In genomic region chr6:28982476-28983266, GRCh38 we compare ENCODE assay signal across 8 cellular contexts. TPM values are rescaled to one million over a fixed set of nuclear protein-coding genes. Genes with fewer than 3 reads are reported as not detected.
DNase-seq lines count a peak whose midpoint lies in the region; ATAC-seq and TF ChIP-seq lines count a peak whose summit lies in the region.

No MANE protein-coding gene starts in this region.

- peak; percentile 17 for ATAC-seq in HG03565 (IDR thresholded peaks at IDR 0.05; ENCODE audit: unreplicated experiment)

- peak overlapping the region; percentile 30 for H3K27ac ChIP-seq in SJCRH30

- H3K9me3 ChIP-seq in SJCRH30 (replicated peaks), result no peaks in the 10 kb centered on the region

- H3K4me3 Mint-ChIP-seq in Calu3 (ENCODE audit: low read depth, unreplicated experiment) (peak overlapping the region; percentile 68), type B pancreatic cell (peak overlapping the region; percentile 92)

- intact Hi-C loops in Calu3 (cut with micrococcal nuclease; ENCODE audit: unreplicated experiment) (loop anchor here (1.0 to 10.0 kb wide), 2 partner anchors 58 to 143 kb away; partner anchors contain the start of gene TRIM27), posterior vena cava (cut with DNase I) (loop anchor here in 1 of 2 donors (5.0 kb wide), 1 partner anchor 40 kb away; no protein-coding TSS in a partner anchor)

- CTCF ChIA-PET in Calu3 (lab: Charles Lee), result interaction anchor here (1.0 to 1.9 kb wide), 4 partner anchors 34 to 119 kb away, joined by 3 to 7 read pairs (median 4); no protein-coding TSS in a partner anchor

- H3K27ac Mint-ChIP-seq in Calu3 (ENCODE audit: unreplicated experiment) (peak overlapping the region; percentile 60), type B pancreatic cell (peak overlapping the region; percentile 94)

- TF ChIP-seq CTCF in Calu3 (IDR thresholded peaks at IDR 0.05; ENCODE audit: unreplicated experiment), result peak; percentile 27
- TF ChIP-seq CTCF in type B pancreatic cell (conservative IDR thresholded peaks at IDR 0.05), result peak; percentile 53
- TF ChIP-seq CTCF in GM13976 (IDR thresholded peaks at IDR 0.05; ENCODE audit: borderline replicate concordance, control extremely low read depth, extremely low read depth, insufficient read depth, missing control alignments), result no peak

- H3K36me3 Mint-ChIP-seq in Calu3 (ENCODE audit: insufficient read depth, unreplicated experiment) (peaks cover 58% of the 10 kb centered on the region), type B pancreatic cell (peaks cover 14% of the 10 kb centered on the region)

- no peaks in the 10 kb centered on the region for H3K27me3 ChIP-seq in SJCRH30

- no TSS peak for BruUV-seq in Calu3 (replicated peaks; lab: Mats Ljungman, UMichigan)

- no peaks in the 10 kb centered on the region for H3K4me1 ChIP-seq in SJCRH30

- H3K36me3 ChIP-seq in SJCRH30, result no peaks in the 10 kb centered on the region

- in situ Hi-C loops in GM13976 (cut with MboI; ENCODE audit: low sequenced_read_pairs, unreplicated experiment), result no loop called here

- H3K9me3 Mint-ChIP-seq in Calu3 (ENCODE audit: low read depth, unreplicated experiment), result no peaks in the 10 kb centered on the region
- peaks cover 11% of the 10 kb centered on the region for H3K9me3 Mint-ChIP-seq in type B pancreatic cell

- H3K27me3 Mint-ChIP-seq in Calu3 (ENCODE audit: unreplicated experiment), result no peaks in the 10 kb centered on the region
- H3K27me3 Mint-ChIP-seq in type B pancreatic cell, result peaks cover 13% of the 10 kb centered on the region

- DNase-seq in Calu3 (peak; percentile 52), SJCRH30 (peak; percentile 53 to 77), dermis blood vessel endothelial cell (peak; percentile 73), medulla oblongata (ENCODE audit: extremely low spot score) (peak; percentile 60), type B pancreatic cell (ENCODE audit: extremely low spot score, unreplicated experiment) (no peak), GM13976 (ENCODE audit: low spot score) (no peak), posterior vena cava (ENCODE audit: low spot score) (no peak)

- H3K4me3 ChIP-seq in SJCRH30, result peak overlapping the region; percentile 71

- H3K4me1 Mint-ChIP-seq in Calu3 (ENCODE audit: low read depth, unreplicated experiment), result peaks cover 46% of the 10 kb centered on the region
- H3K4me1 Mint-ChIP-seq in type B pancreatic cell (ENCODE audit: unreplicated experiment), result peaks cover 51% of the 10 kb centered on the region

RNA-seq across cellular contexts. Expression of gene ZNF311, which starts 22.4 kb away (rescaled TPM):
- total RNA-seq in Calu3 (2022), result 1.4 and 2.2 TPM in 2 replicates
- not detected in 2 replicates for total RNA-seq in SJCRH30 (2014; rRNA removed; shearing (Covaris generic))
- total RNA-seq in dermis blood vessel endothelial cell, result 0.17 and 0.28 TPM in 2 replicates
- total RNA-seq in type B pancreatic cell (ENCODE audit: low replicate concordance), result 0.68 and 2.2 TPM in 2 replicates
- 1 to 10 TPM in 1 of 2 donors, under 1 TPM in 1; 0.90 to 1.7 TPM for total RNA-seq in posterior vena cava

RNA-seq across cellular contexts. Expression of gene TRIM27, which starts 58.9 kb away (rescaled TPM):
- total RNA-seq in Calu3 (2022) (85.8 and 91.6 TPM in 2 replicates), dermis blood vessel endothelial cell (72.9 and 83.0 TPM in 2 replicates), type B pancreatic cell (ENCODE audit: low replicate concordance) (49.2 and 78.0 TPM in 2 replicates), posterior vena cava (10 to 100 TPM; 30.8 to 35.4 TPM)
- total RNA-seq in SJCRH30 (2014; rRNA removed; shearing (Covaris generic)), result 48.2 and 52.8 TPM in 2 replicates

Comparison
In these comparisons a context has a peak if more than half of its experiments do, and no peak if none do; other contexts are left out.
1. DNase-seq: peak in Calu3 (single experiment), SJCRH30 (2 of 2), dermis blood vessel endothelial cell (single experiment) and medulla oblongata (single experiment); none in type B pancreatic cell (single experiment), GM13976 (single experiment) and posterior vena cava (single experiment).